1 cellular context compared by ENCODE assay signal in genomic region chr1:154402409-154402921, GRCh38.
TF ChIP-seq lines count a peak whose summit lies in the region.

No MANE protein-coding gene starts in this region.

TF ChIP-seq in H1, 55 proteins besides CTCF, POLR2A, EP300 and RAD21:
- TF ChIP-seq JUN (IDR thresholded peaks at IDR 0.05; ENCODE audit: low read depth, low read length) (no peak), KDM1A (IDR thresholded peaks at IDR 0.05; ENCODE audit: borderline replicate concordance, low read length) (0 out of 2 replicates have a peak, but pooled peaks have one; percentile 10)
